10 cellular contexts compared by ENCODE assay signal in genomic region chr14:53109688-53110041, GRCh38. TPM values are rescaled to one million over a fixed set of nuclear protein-coding genes. Genes with fewer than 3 reads are reported as not detected.
DNase-seq lines count a peak whose midpoint lies in the region; ATAC-seq and TF ChIP-seq lines count a peak whose summit lies in the region.
"Had no signal": no experiment of that assay in that cellular context is flagged by ENCODE, and none has a peak within 500 bp of the region (broad histone marks: within the 10 kb centered on the region; RNA-seq: fewer than 3 reads in every experiment).

No MANE protein-coding gene starts in this region.

- no peak overlapping the region for H3K27ac Mint-ChIP-seq in activated T-cell treated with anti-CD3 and anti-CD28 coated beads, Interleukin-2, amount 50 U/mL, for 72 hours
- no peak overlapping the region for H3K27ac Mint-ChIP-seq in stimulated activated naive CD8-positive, alpha-beta T cell treated with anti-CD3 and anti-CD28 coated beads, Interleukin-15, amount 100 ng/mL, for 72 hours

- H3K4me1 Mint-ChIP-seq in activated T-cell treated with anti-CD3 and anti-CD28 coated beads, Interleukin-2, amount 50 U/mL, for 72 hours (ENCODE audit: low read depth): peaks cover 14% of the 10 kb centered on the region
- peaks cover 29% of the 10 kb centered on the region for H3K4me1 Mint-ChIP-seq in stimulated activated naive CD8-positive, alpha-beta T cell treated with anti-CD3 and anti-CD28 coated beads, Interleukin-15, amount 100 ng/mL, for 72 hours

- no peak for TF ChIP-seq CTCF in coronary artery (IDR thresholded peaks at IDR 0.05)
- no peak for TF ChIP-seq CTCF in mucosa of descending colon (IDR thresholded peaks at IDR 0.05)

- ATAC-seq in activated T-cell treated with anti-CD3 and anti-CD28 coated beads, Interleukin-2, amount 50 U/mL, for 72 hours (replicated peaks in 1 of 2): peak; percentile 18 to 29
- peak; percentile 34 for ATAC-seq in HG02571 (IDR thresholded peaks at IDR 0.05; ENCODE audit: unreplicated experiment)
- peak; percentile 17 for ATAC-seq in HG03469 (IDR thresholded peaks at IDR 0.05; ENCODE audit: unreplicated experiment)
- peak; percentile 31 for ATAC-seq in stimulated activated naive CD8-positive, alpha-beta T cell treated with anti-CD3 and anti-CD28 coated beads, Interleukin-15, amount 100 ng/mL, for 72 hours
- ATAC-seq in mucosa of descending colon: no peak

- DNase-seq in activated T-cell treated with anti-CD3 and anti-CD28 coated beads, Interleukin-2, amount 50 U/mL, for 72 hours: no peak
- no peak for DNase-seq in activated T-cell treated with anti-CD3 and anti-CD28 coated beads, Interleukin-2, amount 50 U/mL, for 1 hour
- no peak for DNase-seq in stimulated activated naive CD8-positive, alpha-beta T cell treated with anti-CD3 and anti-CD28 coated beads, Interleukin-15, amount 100 ng/mL, for 72 hours
- DNase-seq in coronary artery (ENCODE audit: low spot score) (no peak), COR-L47 (lab: John Stamatoyannopoulos, UW) (no peak), mucosa of descending colon (no peak)
- DNase-seq: kidney glomerular epithelial cell, NCI-H1417 treated with DMSO at 0.1 percent for 48 hours had no signal

- H3K27ac ChIP-seq in coronary artery: no peak overlapping the region

- no peaks in the 10 kb centered on the region for H3K36me3 ChIP-seq in mucosa of descending colon (ENCODE audit: low read depth)

- H3K9me3 ChIP-seq in mucosa of descending colon: peaks cover 7% of the 10 kb centered on the region

- peaks cover 0 to 1% of the 10 kb centered on the region in 2 donors for H3K9me3 Mint-ChIP-seq in activated T-cell treated with anti-CD3 and anti-CD28 coated beads, Interleukin-2, amount 50 U/mL, for 72 hours
- peaks cover 0 to 1% of the 10 kb centered on the region in 2 donors for H3K9me3 Mint-ChIP-seq in stimulated activated naive CD8-positive, alpha-beta T cell treated with anti-CD3 and anti-CD28 coated beads, Interleukin-15, amount 100 ng/mL, for 72 hours

- intact Hi-C loops in mucosa of descending colon (cut with DNase I, micrococcal nuclease): no loop called here

- H3K4me3 Mint-ChIP-seq in activated T-cell treated with anti-CD3 and anti-CD28 coated beads, Interleukin-2, amount 50 U/mL, for 72 hours: no peak overlapping the region
- no peak overlapping the region for H3K4me3 Mint-ChIP-seq in stimulated activated naive CD8-positive, alpha-beta T cell treated with anti-CD3 and anti-CD28 coated beads, Interleukin-15, amount 100 ng/mL, for 72 hours

- no peaks in the 10 kb centered on the region for H3K27me3 Mint-ChIP-seq in activated T-cell treated with anti-CD3 and anti-CD28 coated beads, Interleukin-2, amount 50 U/mL, for 72 hours (ENCODE audit: low read depth)
- H3K27me3 Mint-ChIP-seq in stimulated activated naive CD8-positive, alpha-beta T cell treated with anti-CD3 and anti-CD28 coated beads, Interleukin-15, amount 100 ng/mL, for 72 hours: no peaks in the 10 kb centered on the region

- peaks cover 2 to 6% of the 10 kb centered on the region in 2 donors for H3K36me3 Mint-ChIP-seq in activated T-cell treated with anti-CD3 and anti-CD28 coated beads, Interleukin-2, amount 50 U/mL, for 72 hours (ENCODE audit: insufficient read depth in 2 of 2)

- H3K4me3 ChIP-seq in coronary artery (no peak overlapping the region), mucosa of descending colon (no peak overlapping the region)

- H3K4me1 ChIP-seq in mucosa of descending colon (ENCODE audit: low read depth): no peaks in the 10 kb centered on the region

RNA-seq across cellular contexts. Expression of gene DDHD1, which starts 43.5 kb away (rescaled TPM):
- 10 to 100 TPM; 53.6 to 73.5 TPM for total RNA-seq in activated T-cell treated with anti-CD3 and anti-CD28 coated beads, Interleukin-2, amount 50 U/mL, for 72 hours
- 10 to 100 TPM in 1 of 3 donors, 1 to 10 TPM in 2; 7.7 to 15.7 (median 8.2) TPM for total RNA-seq in mucosa of descending colon
